In the genomic region with DNA sequence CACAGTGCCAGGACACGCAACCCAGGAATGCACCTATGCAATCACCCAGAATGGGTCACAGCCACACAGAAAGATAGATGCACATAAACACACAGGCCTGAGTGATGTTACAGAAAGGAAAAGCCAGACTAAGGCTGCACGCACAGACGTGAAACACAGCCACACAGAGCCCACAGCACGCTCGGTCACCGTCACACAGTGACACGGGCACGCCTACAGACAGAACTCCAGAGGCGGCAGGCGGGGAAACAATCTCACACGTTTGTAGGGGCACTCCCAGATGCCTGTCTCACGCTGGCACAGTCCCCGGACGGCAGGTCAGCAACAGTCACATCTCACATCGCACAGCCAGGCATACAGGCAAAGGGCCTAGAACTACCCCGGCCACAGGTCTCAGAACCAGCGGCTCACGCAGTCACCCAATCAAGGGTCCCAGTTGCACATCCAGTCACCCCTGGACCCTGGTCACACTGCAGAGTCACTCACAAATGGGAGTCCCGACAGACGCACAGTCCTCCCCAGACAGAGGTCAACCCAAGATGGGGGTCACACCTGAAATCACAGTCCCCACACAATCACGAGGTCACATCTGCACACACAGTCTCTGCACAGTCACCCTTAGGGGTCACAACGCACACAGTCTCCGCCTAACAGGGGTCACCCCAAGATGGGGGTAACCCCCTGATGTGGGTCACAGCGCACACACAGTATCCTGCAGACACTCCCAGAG, we compare ENCODE assay signal across 8 cellular contexts. TPM values are rescaled to one million over a fixed set of nuclear protein-coding genes. Genes with fewer than 3 reads are reported as not detected.
DNase-seq lines count a peak whose midpoint lies in the region; ATAC-seq, FAIRE-seq and TF ChIP-seq lines count a peak whose summit lies in the region.

No MANE protein-coding gene starts in this region.

- intact Hi-C loops in thyroid gland (cut with DNase I), result no loop called here

- FAIRE-seq in GM12891 (lab: Jason Lieb, UNC), result peak; percentile 76

- H3K23ac ChIP-seq in neuronal stem cell (ENCODE audit: low read depth, low read length, poor library complexity), result peak overlapping the region; percentile 0

- no peak overlapping the region for H4K8ac ChIP-seq in neuronal stem cell (ENCODE audit: low read depth, low read length)

- H3K36me3 ChIP-seq in OCI-LY3 (replicated peaks; ENCODE audit: low read depth, low read length), result peaks cover 9% of the 10 kb centered on the region
- H3K36me3 ChIP-seq in neuronal stem cell (replicated peaks in 1 of 2; ENCODE audit: control insufficient read depth in 2 of 2, insufficient read depth in 2 of 2, low read length in 2 of 2), result peaks cover 2 to 35% of the 10 kb centered on the region in 2 donors
- no peaks in the 10 kb centered on the region for H3K36me3 ChIP-seq in thyroid gland

- H3K9ac ChIP-seq in OCI-LY3 (ENCODE audit: low read length), result peak overlapping the region; percentile 74
- H3K9ac ChIP-seq in neuronal stem cell (ENCODE audit: low read depth, low read length, poor library complexity), result peak overlapping the region; percentile 95

- H3K27ac ChIP-seq in OCI-LY3 (ENCODE audit: low read length) (no peak overlapping the region), neuronal stem cell (replicated peaks; ENCODE audit: low read length) (peak overlapping the region; percentile 50), thyroid gland (peak overlapping the region; percentile 89 to 96 (median 93))

- no peak overlapping the region for H2AFZ ChIP-seq in OCI-LY3 (ENCODE audit: low read depth, low read length)
- peak overlapping the region; percentile 37 for H2AFZ ChIP-seq in neuronal stem cell (ENCODE audit: low read length)

- peak overlapping the region; percentile 18 for H2BK15ac ChIP-seq in neuronal stem cell (ENCODE audit: low read length)

- H3K4me3 ChIP-seq in OCI-LY3 (ENCODE audit: low read length), result peak overlapping the region; percentile 81
- peak overlapping the region; percentile 99 for H3K4me3 ChIP-seq in fibroblast of mammary gland (ENCODE audit: control insufficient read depth, low read depth, low read length)
- peak overlapping the region; percentile 84 to 92 for H3K4me3 ChIP-seq in neuronal stem cell (ENCODE audit: low read length in 2 of 2)
- H3K4me3 ChIP-seq in thyroid gland (replicated peaks in 1 of 3), result peak overlapping the region; percentile 24 to 72 (median 56)

- DNase-seq in GM12891 (ENCODE audit: insufficient read length, low spot score) (no peak), activated T-helper 1 cell treated with Interleukin-2 at 50 U/mL for 16 hours (ENCODE audit: low read depth) (peak; percentile 40), fibroblast of mammary gland (ENCODE audit: low read depth) (peak; percentile 78), neuronal stem cell (ENCODE audit: low spot score) (no peak), thyroid gland (peak; percentile 90 to 92), NCI-H2107 treated with DMSO at 0.1 percent for 48 hours (lab: John Stamatoyannopoulos, UW; ENCODE audit: unreplicated experiment) (no peak)

- H3K27me3 ChIP-seq in OCI-LY3 (ENCODE audit: low read depth, low read length) (peaks cover 14% of the 10 kb centered on the region), neuronal stem cell (ENCODE audit: control insufficient read depth in 3 of 3, insufficient read depth in 3 of 3, low read depth in 1 of 3, low read length in 3 of 3) (no peaks in the 10 kb centered on the region), thyroid gland (no peaks in the 10 kb centered on the region)

- H3K4ac ChIP-seq in neuronal stem cell (ENCODE audit: low read length), result no peak overlapping the region

- H3K4me1 ChIP-seq in OCI-LY3 (ENCODE audit: low read length) (peaks cover 54% of the 10 kb centered on the region), neuronal stem cell (ENCODE audit: control insufficient read depth in 2 of 2, insufficient read depth in 1 of 2, low read depth in 1 of 2, low read length in 2 of 2) (peaks cover 18 to 29% of the 10 kb centered on the region in 2 donors), thyroid gland (peaks cover 34 to 56% of the 10 kb centered on the region in 2 donors)

- WGBS in neuronal stem cell (ENCODE audit: extremely low coverage in 2 of 2, insufficient read length in 2 of 2, insufficient replicate concordance in 1 of 2), 2 donors, result no CpG with 5 or more reads among the region's 24 CpGs
- WGBS in thyroid gland, 2 donors, result 6% methylated on average over 16 to 22 of the region's 24 CpGs

- peak overlapping the region; percentile 18 for H2BK12ac ChIP-seq in neuronal stem cell (ENCODE audit: low read length)

- TF ChIP-seq CTCF in OCI-LY3 (IDR thresholded peaks at IDR 0.05; ENCODE audit: low read depth, low read length) (no peak; the same call in 1 of the 2 replicates), fibroblast of mammary gland (conservative IDR thresholded peaks at IDR 0.05; ENCODE audit: control insufficient read depth, insufficient read depth, low read depth, low read length) (no peak), thyroid gland (IDR thresholded peaks at IDR 0.05) (no peak)

- peaks cover 33% of the 10 kb centered on the region for H3K79me2 ChIP-seq in OCI-LY3 (ENCODE audit: low read length)

- peak overlapping the region; percentile 75 for H2BK5ac ChIP-seq in neuronal stem cell (ENCODE audit: low read length)

- H4K20me1 ChIP-seq in OCI-LY3 (ENCODE audit: insufficient read depth, low read length), result peaks cover 19% of the 10 kb centered on the region; the same call in 1 of the 2 replicates

- H3K18ac ChIP-seq in neuronal stem cell (ENCODE audit: low read length), result peak overlapping the region; percentile 94

- peak overlapping the region; percentile 38 for H4K91ac ChIP-seq in neuronal stem cell (ENCODE audit: low read depth, low read length, poor library complexity)

- peaks cover 5% of the 10 kb centered on the region; the same call in 1 of the 2 replicates for H3K9me3 ChIP-seq in OCI-LY3 (ENCODE audit: insufficient read depth, low read length)
- peaks cover 2 to 10% of the 10 kb centered on the region in 2 donors for H3K9me3 ChIP-seq in neuronal stem cell (replicated peaks in 1 of 2; ENCODE audit: control insufficient read depth in 2 of 2, insufficient read depth in 1 of 2, low read depth in 1 of 2, low read length in 2 of 2)
- H3K9me3 ChIP-seq in thyroid gland, result no peaks in the 10 kb centered on the region

- H2AK5ac ChIP-seq in neuronal stem cell (ENCODE audit: low read depth, low read length), result peak overlapping the region; percentile 28

- peaks cover 7% of the 10 kb centered on the region for H3K79me1 ChIP-seq in neuronal stem cell (ENCODE audit: low read depth, low read length)

- ATAC-seq in HG02588 (IDR thresholded peaks at IDR 0.05; ENCODE audit: unreplicated experiment), result peak; percentile 17

- no peak overlapping the region for H2BK120ac ChIP-seq in neuronal stem cell (ENCODE audit: low read depth, low read length)

- TF ChIP-seq POLR2A in GM12891 (IDR thresholded peaks at IDR 0.05; ENCODE audit: low read depth, low read length), result 0 out of 2 replicates have a peak, but pooled peaks have one; percentile 73
- peak in 1 of 2 donors; percentile 67 for TF ChIP-seq POLR2A in thyroid gland (IDR thresholded peaks at IDR 0.05)

- peak overlapping the region; percentile 91 for H3K14ac ChIP-seq in neuronal stem cell (ENCODE audit: low read length)

- H3K4me2 ChIP-seq in OCI-LY3 (ENCODE audit: low read length) (peak overlapping the region; percentile 84), neuronal stem cell (ENCODE audit: insufficient read depth, low read length, poor library complexity, severe bottlenecking) (peak overlapping the region; percentile 72)

TF ChIP-seq in GM12891, 5 proteins besides CTCF, POLR2A, EP300 and RAD21:
- TF ChIP-seq PAX5 (IDR thresholded peaks at IDR 0.05; ENCODE audit: insufficient read depth, low read length, severe bottlenecking) (no peak), TAF1 (IDR thresholded peaks at IDR 0.05; ENCODE audit: low read depth, low read length) (peak; percentile 64; the same call in 1 of the 2 replicates), POLR2AphosphoS5 (IDR thresholded peaks at IDR 0.05; ENCODE audit: low read depth, low read length) (peak; percentile 59), POU2F2 (IDR thresholded peaks at IDR 0.05; ENCODE audit: low read depth, low read length) (peak; percentile 68), SPI1 (IDR thresholded peaks at IDR 0.05; ENCODE audit: low read depth, low read length) (no peak)

RNA-seq across cellular contexts. Expression of a gene that starts 0.8 kb away (rescaled TPM):
- polyA plus RNA-seq in GM12891 (2012; ENCODE audit: low read depth, missing spikeins), result 10.2 TPM
- polyA plus RNA-seq in neuronal stem cell (2013, experiment 1 of 2), result 9.8 TPM
- polyA plus RNA-seq in neuronal stem cell (2013, experiment 2 of 2), result 9.7 TPM
- 10 to 100 TPM; 13.0 to 26.8 (median 21.7) TPM for total RNA-seq in thyroid gland

RNA-seq across cellular contexts. Expression of a gene that starts 23.3 kb away (rescaled TPM):
- not detected for polyA plus RNA-seq in GM12891 (2012; ENCODE audit: low read depth, missing spikeins)
- polyA plus RNA-seq in neuronal stem cell (2013, experiment 1 of 2), result not detected
- not detected for polyA plus RNA-seq in neuronal stem cell (2013, experiment 2 of 2)
- not detected for total RNA-seq in thyroid gland

Comparison
In these comparisons a context has a peak if more than half of its experiments do, and no peak if none do; other contexts are left out.
1. DNase-seq: peak in activated T-helper 1 cell treated with Interleukin-2 at 50 U/mL for 16 hours (single experiment), fibroblast of mammary gland (single experiment) and thyroid gland (2 of 2); none in GM12891 (single experiment), neuronal stem cell (single experiment) and NCI-H2107 treated with DMSO at 0.1 percent for 48 hours (single experiment).
2. Peak in every context shown above with its lines, with median percentiles within 50 percentile points of each other: H3K4me3 ChIP-seq.